10 cellular contexts compared by ENCODE assay signal in the genomic region with DNA sequence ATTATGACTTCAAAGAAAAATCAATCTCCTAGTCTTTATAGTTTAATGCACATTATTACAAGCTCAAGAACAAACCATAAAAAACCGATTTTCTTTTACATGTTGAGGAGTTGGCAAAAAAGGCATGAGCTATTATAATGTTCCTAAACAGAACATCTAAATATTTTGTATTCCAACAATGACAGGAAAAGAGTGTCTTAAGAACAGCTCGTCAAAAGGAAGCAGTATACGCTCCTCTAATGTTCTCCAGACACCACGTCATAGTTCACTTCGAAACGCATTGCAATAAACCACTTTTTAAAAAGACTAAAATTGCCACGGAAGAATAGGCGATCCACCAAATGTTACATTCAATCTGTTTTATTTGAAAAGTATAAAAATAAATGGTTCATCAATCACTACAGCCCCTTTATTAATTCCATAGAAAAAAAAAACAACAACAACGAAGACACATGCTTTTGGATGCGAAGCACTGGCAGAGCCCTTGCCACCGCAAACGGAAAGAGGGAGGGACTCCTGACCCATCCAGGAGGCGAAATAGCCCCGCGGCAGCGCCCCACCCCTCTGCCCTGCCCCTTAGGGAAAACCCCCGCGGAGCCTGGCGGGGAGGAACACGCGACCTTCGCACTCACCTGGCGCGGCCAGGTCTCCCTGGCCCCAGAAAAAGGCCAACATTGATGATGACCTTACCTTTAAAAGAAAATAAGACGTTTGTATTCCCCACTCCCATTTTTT. TPM values are rescaled to one million over a fixed set of nuclear protein-coding genes. Genes with fewer than 3 reads are reported as not detected.
DNase-seq lines count a peak whose midpoint lies in the region; ATAC-seq, FAIRE-seq and TF ChIP-seq lines count a peak whose summit lies in the region.
"Had no signal": no experiment of that assay in that cellular context is flagged by ENCODE, and none has a peak within 500 bp of the region (broad histone marks: within the 10 kb centered on the region; RNA-seq: fewer than 3 reads in every experiment).

No MANE protein-coding gene starts in this region.

- H3K36me3 Mint-ChIP-seq in activated CD8-positive, alpha-beta T cell treated with anti-CD3 and anti-CD28 coated beads, Interleukin-2, amount 10 ng/mL, durations not matched to agents 7 days and 5 days (ENCODE audit: low read depth): peaks cover 65% of the 10 kb centered on the region
- H3K36me3 Mint-ChIP-seq in neural progenitor cell: peaks cover 4% of the 10 kb centered on the region

- H3K27me3 ChIP-seq in heart right ventricle: no peaks in the 10 kb centered on the region
- peaks cover 36% of the 10 kb centered on the region for H3K27me3 ChIP-seq in neural progenitor cell

- FAIRE-seq in GM19239 (lab: Jason Lieb, UNC): no peak
- FAIRE-seq: K562 had no signal

- H3K9ac ChIP-seq in neural progenitor cell: no peak overlapping the region

- DNase-seq in AG10803 (ENCODE audit: low read depth): peak; percentile 11
- no peak for DNase-seq in activated CD8-positive, alpha-beta T cell treated with anti-CD3 and anti-CD28 coated beads, Interleukin-2, amount 10 ng/mL, durations not matched to agents 7 days and 5 days
- no peak for DNase-seq in heart right ventricle
- peak; percentile 51 for DNase-seq in neural progenitor cell (ENCODE audit: low spot score)
- no peak for DNase-seq in GM19239 (ENCODE audit: insufficient read length, low spot score)
- DNase-seq in NCI-H226: no peak
- DNase-seq in DMS153 (lab: John Stamatoyannopoulos, UW): no peak
- DNase-seq: effector CD8-positive, alpha-beta T cell had no signal

- no peaks in the 10 kb centered on the region for H4K20me1 ChIP-seq in neural progenitor cell (ENCODE audit: low read depth)

- 20 to 23% methylated on average over 25 of the region's 25 CpGs for WGBS in heart right ventricle, 2 donors

- peak overlapping the region; percentile 32 for H3K27ac Mint-ChIP-seq in activated CD8-positive, alpha-beta T cell treated with anti-CD3 and anti-CD28 coated beads, Interleukin-2, amount 10 ng/mL, durations not matched to agents 7 days and 5 days
- no peak overlapping the region for H3K27ac Mint-ChIP-seq in neural progenitor cell

- no peaks in the 10 kb centered on the region for H3K36me3 ChIP-seq in heart right ventricle
- H3K36me3 ChIP-seq in neural progenitor cell: no peaks in the 10 kb centered on the region

- ATAC-seq in activated CD8-positive, alpha-beta T cell treated with anti-CD3 and anti-CD28 coated beads, Interleukin-2, amount 10 ng/mL, durations not matched to agents 7 days and 5 days: no peak
- ATAC-seq in heart right ventricle (peak; percentile 25 to 75 (median 68)), HG03025 (IDR thresholded peaks at IDR 0.05; ENCODE audit: low FRiP score, unreplicated experiment) (no peak)
- ATAC-seq: K562 had no signal

- no peaks in the 10 kb centered on the region for H3K9me3 Mint-ChIP-seq in activated CD8-positive, alpha-beta T cell treated with anti-CD3 and anti-CD28 coated beads, Interleukin-2, amount 10 ng/mL, durations not matched to agents 7 days and 5 days (ENCODE audit: insufficient read depth)
- H3K9me3 Mint-ChIP-seq in neural progenitor cell: peaks cover 10% of the 10 kb centered on the region

- peaks cover 57% of the 10 kb centered on the region for H3K4me1 Mint-ChIP-seq in activated CD8-positive, alpha-beta T cell treated with anti-CD3 and anti-CD28 coated beads, Interleukin-2, amount 10 ng/mL, durations not matched to agents 7 days and 5 days (ENCODE audit: low read depth)
- H3K4me1 Mint-ChIP-seq in neural progenitor cell: peaks cover 38% of the 10 kb centered on the region

- peak overlapping the region; percentile 91 for H3K4me2 ChIP-seq in neural progenitor cell

- POLR2A ChIA-PET in activated CD8-positive, alpha-beta T cell treated with anti-CD3 and anti-CD28 coated beads, Interleukin-2, amount 10 ng/mL, durations not matched to agents 7 days and 5 days (lab: Charles Lee): no interaction called here

- H3K79me2 ChIP-seq in neural progenitor cell (ENCODE audit: low read depth): no peaks in the 10 kb centered on the region

- no peak for TF ChIP-seq CTCF in AG10803 (conservative IDR thresholded peaks at IDR 0.05; ENCODE audit: low read length)
- no peak for TF ChIP-seq CTCF in heart right ventricle (IDR thresholded peaks at IDR 0.05)
- TF ChIP-seq CTCF in neural progenitor cell (IDR thresholded peaks at IDR 0.05): no peak

- H3K4me3 Mint-ChIP-seq in activated CD8-positive, alpha-beta T cell treated with anti-CD3 and anti-CD28 coated beads, Interleukin-2, amount 10 ng/mL, durations not matched to agents 7 days and 5 days: no peak overlapping the region
- H3K4me3 Mint-ChIP-seq in neural progenitor cell: peak overlapping the region; percentile 76

- H3K27ac ChIP-seq in heart right ventricle (peak overlapping the region; percentile 20 to 91 (median 82)), neural progenitor cell (no peak overlapping the region)

- no peaks in the 10 kb centered on the region for H3K27me3 Mint-ChIP-seq in activated CD8-positive, alpha-beta T cell treated with anti-CD3 and anti-CD28 coated beads, Interleukin-2, amount 10 ng/mL, durations not matched to agents 7 days and 5 days (ENCODE audit: low read depth)
- H3K27me3 Mint-ChIP-seq in neural progenitor cell (ENCODE audit: insufficient read depth, low read depth): peaks cover 5% of the 10 kb centered on the region

- H3K4me1 ChIP-seq in heart right ventricle (peaks cover 19 to 70% (median 32%) of the 10 kb centered on the region in 9 donors), neural progenitor cell (peaks cover 17% of the 10 kb centered on the region)

- H2AFZ ChIP-seq in neural progenitor cell (replicated peaks): peak overlapping the region; percentile 70

- H3K9me3 ChIP-seq in heart right ventricle (no peaks in the 10 kb centered on the region), neural progenitor cell (ENCODE audit: low read depth) (no peaks in the 10 kb centered on the region)

- no peaks in the 10 kb centered on the region for H3F3A ChIP-seq in neural progenitor cell (ENCODE audit: low read depth)

- CTCF ChIA-PET in activated CD8-positive, alpha-beta T cell treated with anti-CD3 and anti-CD28 coated beads, Interleukin-2, amount 10 ng/mL, durations not matched to agents 7 days and 5 days (lab: Charles Lee): interaction anchor here (1.0 to 1.4 kb wide), 2 partner anchors 10 to 18 kb away, joined by 3 to 4 read pairs; no protein-coding TSS in a partner anchor

- intact Hi-C loops in heart right ventricle (cut with DNase I): no loop called here

- H3K4me3 ChIP-seq in AG10803 (ENCODE audit: low read length) (peak overlapping the region; percentile 50), heart right ventricle (peak overlapping the region; percentile 3 to 59 (median 47)), neural progenitor cell (peak overlapping the region; percentile 51)
- H3K4me3 ChIP-seq: K562 had no signal

RNA-seq across cellular contexts. Expression of gene MBP, which starts 45.8 kb away (rescaled TPM):
- total RNA-seq in activated CD8-positive, alpha-beta T cell treated with anti-CD3 and anti-CD28 coated beads, Interleukin-2, amount 10 ng/mL, durations not matched to agents 7 days and 5 days: 10 to 100 TPM; 86.5 to 87.0 TPM
- total RNA-seq in heart right ventricle: 10 to 100 TPM; 18.4 to 70.8 (median 52.6) TPM
- polyA plus RNA-seq in heart right ventricle: 10 to 100 TPM in 1 of 2 donors, 1 to 10 TPM in 1; 3.0 to 11.5 TPM
- 0.64 and 2.1 TPM in 2 replicates for total RNA-seq in neural progenitor cell (ENCODE audit: low replicate concordance)
- polyA plus RNA-seq: K562 had no signal

Comparison
In these comparisons a context has a peak if more than half of its experiments do, and no peak if none do; other contexts are left out.
1. DNase-seq: peak in AG10803 (single experiment) and neural progenitor cell (single experiment); none in activated CD8-positive, alpha-beta T cell treated with anti-CD3 and anti-CD28 coated beads, Interleukin-2, amount 10 ng/mL, durations not matched to agents 7 days and 5 days (single experiment), heart right ventricle (0 of 2), GM19239 (single experiment), NCI-H226 (single experiment) and DMS153 (single experiment).
2. ATAC-seq: peak in heart right ventricle (8 of 8); none in activated CD8-positive, alpha-beta T cell treated with anti-CD3 and anti-CD28 coated beads, Interleukin-2, amount 10 ng/mL, durations not matched to agents 7 days and 5 days (single experiment) and HG03025 (single experiment).
3. Peak in every context shown above with its lines, with median percentiles within 50 percentile points of each other: H3K4me3 ChIP-seq.